Comparison of ENCODE assay signal across 13 cellular contexts in genomic region chr17:79974786-79975497, GRCh38.
DNase-seq lines count a peak whose midpoint lies in the region; ATAC-seq, FAIRE-seq and TF ChIP-seq lines count a peak whose summit lies in the region.
"Had no signal": no experiment of that assay in that cellular context is flagged by ENCODE, and none has a peak within 500 bp of the region (broad histone marks: within the 10 kb centered on the region; RNA-seq: fewer than 3 reads in every experiment).

No MANE protein-coding gene starts in this region.

- H3K27ac ChIP-seq in HepG2 (ENCODE audit: extremely low read length, insufficient read depth, low read length) (no peak overlapping the region), thyroid gland (no peak overlapping the region)

- H3K79me2 ChIP-seq in HepG2 (ENCODE audit: insufficient read depth, low read length) = peaks cover 3% of the 10 kb centered on the region

- ATAC-seq in HepG2 (no peak), HG02852 (IDR thresholded peaks at IDR 0.05; ENCODE audit: unreplicated experiment) (no peak), GM18867 (IDR thresholded peaks at IDR 0.05; ENCODE audit: unreplicated experiment) (no peak)
- ATAC-seq: esophagus mucosa; left colon; stimulated activated naive B cell treated with anti-CD40 and anti-IgM and Interleukin-4, amounts not matched to agents 10 μg/mL and 1 μg/mL and 100 μg/mL, for 72 hours had no signal

- peak; percentile 12 for TF ChIP-seq CTCF in AG09309 (IDR thresholded peaks at IDR 0.05; ENCODE audit: control insufficient read depth, insufficient read depth, low read depth, low read length, missing control alignments)
- TF ChIP-seq CTCF in GM12865 (IDR thresholded peaks at IDR 0.05; ENCODE audit: insufficient read depth, low read depth, low read length, missing control alignments) = peak; percentile 62
- peak; percentile 65 for TF ChIP-seq CTCF in HepG2 (CRISPR knock-in tag; IDR thresholded peaks at IDR 0.05)
- TF ChIP-seq CTCF in thyroid gland (IDR thresholded peaks at IDR 0.05) = no peak

- no peak overlapping the region for H3K4me2 ChIP-seq in HepG2 (ENCODE audit: low read depth, low read length)

- CTCF ChIA-PET in HepG2 (lab: Yijun Ruan, JAX; ENCODE audit: low intra/inter-chr PET ratio, low total read pairs) = interaction anchor here (0.7 kb wide), 1 partner anchor 17 kb away, joined by 3 read pairs; no protein-coding TSS in a partner anchor

- no peak for FAIRE-seq in HepG2 (lab: Jason Lieb, UNC)

- DNase-seq in AG09309 (ENCODE audit: low read depth) (no peak), GM12865 (ENCODE audit: low read depth) (peak; percentile 41), SK-MEL-5 (ENCODE audit: low read depth, low spot score) (peak; percentile 62), HepG2 (ENCODE audit: low spot score) (no peak), thyroid gland (no peak), cerebellar cortex (ENCODE audit: low spot score) (no peak)
- DNase-seq: activated naive CD4-positive, alpha-beta T cell treated with Interleukin-2 at 50 U/mL for 16 hours; left colon; stimulated activated naive B cell treated with anti-CD40 and anti-IgM and Interleukin-4, amounts not matched to agents 10 μg/mL and 1 μg/mL and 100 μg/mL, for 72 hours had no signal

- no peaks in the 10 kb centered on the region for H3K27me3 ChIP-seq in HepG2 (ENCODE audit: control insufficient read depth in 1 of 2, insufficient read depth in 2 of 2, low read length in 2 of 2)
- H3K27me3 ChIP-seq in thyroid gland = no peaks in the 10 kb centered on the region

- TF ChIP-seq EP300 in HepG2 (IDR thresholded peaks at IDR 0.05; ENCODE audit: low read depth in 2 of 2, low read length in 2 of 2) = no peak
- no peak for TF ChIP-seq EP300 in HepG2 (CRISPR knock-in tag; IDR thresholded peaks at IDR 0.05; ENCODE audit: borderline replicate concordance)

- H3K9me3 ChIP-seq in HepG2 (ENCODE audit: low read length) (no peaks in the 10 kb centered on the region), thyroid gland (no peaks in the 10 kb centered on the region)

- no peak for TF ChIP-seq RAD21 in HepG2 (CRISPR knock-in tag; IDR thresholded peaks at IDR 0.05)

- no peaks in the 10 kb centered on the region for H4K20me1 ChIP-seq in HepG2 (ENCODE audit: insufficient read depth, low read length)

- H3K4me1 ChIP-seq in HepG2 (ENCODE audit: insufficient read depth, low read length) (0 out of 2 replicates have a peak, but pooled peaks cover 5% of the 10 kb centered on the region), thyroid gland (no peaks in the 10 kb centered on the region)

- POLR2A ChIA-PET in HepG2 (lab: Yijun Ruan, JAX) = interaction anchor here (1.0 to 1.8 kb wide), 2 partner anchors 12 to 18 kb away, joined by 5 read pairs; no protein-coding TSS in a partner anchor

- no TSS peak for BruUV-seq in HepG2 (replicated peaks; lab: Mats Ljungman, UMichigan)

- no peak overlapping the region for H3K9ac ChIP-seq in HepG2 (ENCODE audit: insufficient read depth, low read depth, low read length)

- intact Hi-C loops in HepG2 (cut with micrococcal nuclease; ENCODE audit: unreplicated experiment) (loop anchor here (5.0 kb wide), 1 partner anchor 188 kb away; no protein-coding TSS in a partner anchor), thyroid gland (cut with DNase I) (no loop called here)

- H3K36me3 ChIP-seq in HepG2 (replicated peaks in 1 of 2; ENCODE audit: control insufficient read depth in 1 of 2, insufficient read depth in 2 of 2, low read length in 2 of 2) (peaks cover 14 to 38% of the 10 kb centered on the region in 2 experiments; a peak in 4 of 5 replicates), thyroid gland (peaks cover 0 to 3% of the 10 kb centered on the region in 2 donors)

- in situ Hi-C loops in SK-MEL-5 (cut with HindIII; ENCODE audit: low pct_unique_long_range_greater_than_20kb, low sequenced_read_pairs) = loop anchor here (25.0 kb wide), 1 partner anchor 188 kb away; the partner anchor contains the start of genes CBX2 and CBX8
- in situ Hi-C loops in HepG2 (cut with HindIII; ENCODE audit: extremely low pct_ligation_motif_present, low pct_unique_long_range_greater_than_20kb) = no loop called here

- WGBS in HepG2 (ENCODE audit: low lambda C conversion rate) = 92% methylated on average over 20 of the region's 21 CpGs
- WGBS in thyroid gland, 2 donors = 78 to 86% methylated on average over 18 to 21 of the region's 21 CpGs

- H3K4me3 ChIP-seq in AG09309 (ENCODE audit: control insufficient read depth, low read depth, low read length) = no peak overlapping the region
- H3K4me3 ChIP-seq in GM12865 (ENCODE audit: low read depth, low read length) = no peak overlapping the region
- no peak overlapping the region for H3K4me3 ChIP-seq in HepG2 (replicated peaks in 1 of 3; ENCODE audit: insufficient read depth in 1 of 3, low read depth in 2 of 3, low read length in 3 of 3)
- H3K4me3 ChIP-seq in thyroid gland (replicated peaks in 1 of 3) = no peak overlapping the region
- H3K4me3 ChIP-seq: skin epidermis had no signal

- TF ChIP-seq POLR2A in HepG2 (IDR thresholded peaks at IDR 0.05; ENCODE audit: insufficient read depth in 1 of 2, low read depth in 2 of 2, low read length in 2 of 2) (no peak), thyroid gland (IDR thresholded peaks at IDR 0.05) (no peak)

- no peak overlapping the region for H2AFZ ChIP-seq in HepG2 (ENCODE audit: low read length)

TF ChIP-seq in HepG2, 621 proteins besides CTCF, POLR2A, EP300 and RAD21 (continues in another document):
- no peak for TF ChIP-seq NCOA5 (CRISPR knock-in tag; IDR thresholded peaks at IDR 0.05)
- no peak for TF ChIP-seq SYNCRIP (IDR thresholded peaks at IDR 0.05; ENCODE audit: insufficient read depth, low read depth, low read length)
- TF ChIP-seq ZBED4 (CRISPR knock-in tag; IDR thresholded peaks at IDR 0.05; ENCODE audit: borderline replicate concordance) = no peak
- no peak for TF ChIP-seq ZNF44 (CRISPR knock-in tag; IDR thresholded peaks at IDR 0.05)
- TF ChIP-seq ZMYM4 (CRISPR knock-in tag; IDR thresholded peaks at IDR 0.05) = no peak
- no peak for TF ChIP-seq ZBTB26 (CRISPR knock-in tag; IDR thresholded peaks at IDR 0.05; ENCODE audit: borderline replicate concordance)
- no peak for TF ChIP-seq ZNF264 (CRISPR knock-in tag; IDR thresholded peaks at IDR 0.05)
- TF ChIP-seq ZNF574 (CRISPR knock-in tag; IDR thresholded peaks at IDR 0.05) = no peak
- TF ChIP-seq KMT2B (CRISPR knock-in tag; IDR thresholded peaks at IDR 0.05) = no peak
- TF ChIP-seq ARID2 (CRISPR knock-in tag; IDR thresholded peaks at IDR 0.05; ENCODE audit: borderline replicate concordance) = no peak
- no peak for TF ChIP-seq MXD4 (CRISPR knock-in tag; IDR thresholded peaks at IDR 0.05)
- TF ChIP-seq ZNF549 (CRISPR knock-in tag; IDR thresholded peaks at IDR 0.05) = no peak

Comparison
In these comparisons a context has a peak if more than half of its experiments do, and no peak if none do; other contexts are left out.
1. DNase-seq: peak in GM12865 (single experiment) and SK-MEL-5 (single experiment); none in AG09309 (single experiment), HepG2 (single experiment), thyroid gland (0 of 2) and cerebellar cortex (single experiment).
2. CTCF ChIP-seq: peak in AG09309 (single experiment), GM12865 (single experiment) and HepG2 (single experiment); none in thyroid gland (0 of 6).